In the genomic region with DNA sequence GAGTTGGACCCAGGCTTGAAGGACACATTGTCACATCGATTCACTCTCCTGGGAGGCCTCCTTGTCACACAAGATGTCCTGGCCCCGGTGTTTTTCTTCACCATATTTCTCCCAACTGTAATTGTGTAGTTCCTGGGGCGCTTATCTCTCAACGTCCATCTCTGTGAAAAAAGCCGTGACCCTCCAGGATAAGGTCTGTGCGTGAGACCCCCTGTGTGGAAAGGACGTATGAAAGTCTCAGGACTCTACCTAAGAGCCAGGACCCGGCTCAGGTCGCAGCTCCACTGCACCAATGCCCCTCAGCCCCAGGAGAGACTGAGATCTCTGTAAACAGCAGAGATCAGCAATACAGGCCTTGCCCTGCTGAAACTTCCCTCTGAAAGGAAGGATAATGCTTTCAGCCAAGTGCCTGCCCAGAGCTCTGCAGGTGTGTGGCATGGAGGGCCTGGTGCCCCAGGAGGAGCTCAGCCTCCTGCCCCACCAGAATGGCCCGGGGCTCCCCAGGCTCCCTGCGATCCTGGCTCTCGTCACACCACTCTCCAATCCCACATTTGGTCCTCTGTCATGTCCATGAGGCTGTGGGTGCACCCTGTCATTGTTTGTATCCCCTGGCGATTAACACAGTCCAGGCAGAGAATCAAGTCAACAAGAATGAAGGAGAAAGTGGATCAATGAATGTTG, we compare ENCODE assay signal across 15 cellular contexts.
A peak's percentile ranks its signal among the peaks of the same experiment; 100 is the strongest.
DNase-seq lines count a peak whose midpoint lies in the region; ATAC-seq and TF ChIP-seq lines count a peak whose summit lies in the region.
"Had no signal": no experiment of that assay in that cellular context is flagged by ENCODE, and none has a peak within 500 bp of the region (broad histone marks: within the 10 kb centered on the region; RNA-seq: fewer than 3 reads in every experiment).

No MANE protein-coding gene starts in this region.

- intact Hi-C loops in CD8-positive, alpha-beta T cell (cut with DNase I, micrococcal nuclease) = loop anchor here (1.0 to 5.0 kb wide), 4 partner anchors 199 to 1524 kb away; a partner anchor contains a TSS

- peak overlapping the region; percentile 88 for H3K4me3 Mint-ChIP-seq in CD8-positive, alpha-beta T cell
- peak overlapping the region; percentile 29 for H3K4me3 Mint-ChIP-seq in mesothelial cell of epicardium

- POLR2A ChIA-PET in CD8-positive, alpha-beta T cell (lab: Charles Lee) = no interaction called here

- CTCF ChIA-PET in CD8-positive, alpha-beta T cell (lab: Charles Lee) = interaction anchor here (0.7 to 2.0 kb wide), 10 partner anchors 9 to 54 kb away, joined by 3 to 6 read pairs (median 3); no protein-coding TSS in a partner anchor

- H3K36me3 Mint-ChIP-seq in CD8-positive, alpha-beta T cell = no peaks in the 10 kb centered on the region
- H3K36me3 Mint-ChIP-seq in mesothelial cell of epicardium = no peaks in the 10 kb centered on the region
- H3K36me3 Mint-ChIP-seq: IgD-negative memory B cell, memory B cell had no signal

- peaks cover 25% of the 10 kb centered on the region for H3K27me3 Mint-ChIP-seq in CD8-positive, alpha-beta T cell (ENCODE audit: low read depth)
- peaks cover 15% of the 10 kb centered on the region for H3K27me3 Mint-ChIP-seq in mesothelial cell of epicardium (ENCODE audit: low read depth)

- no peaks in the 10 kb centered on the region for H3K27me3 ChIP-seq in CD8-positive, alpha-beta T cell (ENCODE audit: insufficient read depth, low read length)
- no peaks in the 10 kb centered on the region for H3K27me3 ChIP-seq in Karpas-422 (ENCODE audit: low read length)

- no peaks in the 10 kb centered on the region for H3K36me3 ChIP-seq in CD8-positive, alpha-beta T cell (ENCODE audit: insufficient read depth, low read length)
- no peaks in the 10 kb centered on the region for H3K36me3 ChIP-seq in Karpas-422 (ENCODE audit: insufficient read depth, low read length)
- H3K36me3 ChIP-seq: cardiac muscle cell, heart left ventricle, neutrophil had no signal

- no peaks in the 10 kb centered on the region for H3K9me2 ChIP-seq in Karpas-422 (replicated peaks; ENCODE audit: insufficient read depth, low read length)

- no peak overlapping the region for H3K9ac ChIP-seq in Karpas-422 (ENCODE audit: low read length)

- H3K9me3 Mint-ChIP-seq in CD8-positive, alpha-beta T cell = no peaks in the 10 kb centered on the region
- H3K9me3 Mint-ChIP-seq in mesothelial cell of epicardium = no peaks in the 10 kb centered on the region
- H3K9me3 Mint-ChIP-seq: GM23338, memory B cell had no signal

- ATAC-seq in CD8-positive, alpha-beta T cell = no peak
- no peak for ATAC-seq in HG03457 (IDR thresholded peaks at IDR 0.05; ENCODE audit: unreplicated experiment)

- no peak overlapping the region for H2AFZ ChIP-seq in Karpas-422 (ENCODE audit: low read length)

- H3K79me2 ChIP-seq in Karpas-422 (ENCODE audit: low read length) = no peaks in the 10 kb centered on the region

- H3K4me3 ChIP-seq in CD8-positive, alpha-beta T cell (ENCODE audit: low read depth, low read length) = no peak overlapping the region
- H3K4me3 ChIP-seq in Karpas-422 (ENCODE audit: low read length) = no peak overlapping the region

- no peak for DNase-seq in CD8-positive, alpha-beta T cell
- DNase-seq in mesothelial cell of epicardium (ENCODE audit: low spot score in 2 of 2, unreplicated experiment in 2 of 2) = no peak
- no peak for DNase-seq in Karpas-422
- no peak for DNase-seq in DMS 273 treated with DMSO at 0.1 percent for 48 hours (lab: John Stamatoyannopoulos, UW)
- DNase-seq in NCI-H1092 (lab: John Stamatoyannopoulos, UW) = no peak
- DNase-seq: NCI-H2081 treated with DMSO at 0.1 percent for 48 hours had no signal

- no peaks in the 10 kb centered on the region for H3K9me3 ChIP-seq in CD8-positive, alpha-beta T cell (ENCODE audit: low read length)
- no peaks in the 10 kb centered on the region for H3K9me3 ChIP-seq in Karpas-422 (ENCODE audit: low read length)
- H3K9me3 ChIP-seq: heart left ventricle, neutrophil had no signal

- no peak overlapping the region for H3K27ac ChIP-seq in 22Rv1
- H3K27ac ChIP-seq in CD8-positive, alpha-beta T cell (ENCODE audit: low read depth, low read length) = no peak overlapping the region
- no peak overlapping the region for H3K27ac ChIP-seq in VCaP
- no peak overlapping the region for H3K27ac ChIP-seq in Karpas-422 (ENCODE audit: low read length)
- H3K27ac ChIP-seq: cardiac muscle cell, heart left ventricle, neutrophil had no signal

- peaks cover 8% of the 10 kb centered on the region for H3K4me1 Mint-ChIP-seq in CD8-positive, alpha-beta T cell (ENCODE audit: low read depth)
- peaks cover 14% of the 10 kb centered on the region for H3K4me1 Mint-ChIP-seq in mesothelial cell of epicardium
- H3K4me1 Mint-ChIP-seq: GM23338 had no signal

- no peak overlapping the region for H3K27ac Mint-ChIP-seq in CD8-positive, alpha-beta T cell
- no peak overlapping the region for H3K27ac Mint-ChIP-seq in mesothelial cell of epicardium
- H3K27ac Mint-ChIP-seq: GM23338, IgD-negative memory B cell, memory B cell had no signal

- H4K20me1 ChIP-seq in Karpas-422 (ENCODE audit: insufficient read depth, low read depth, low read length) = no peaks in the 10 kb centered on the region

- H3K4me2 ChIP-seq in Karpas-422 (ENCODE audit: low read depth, low read length, poor library complexity, severe bottlenecking) = no peak overlapping the region

- TF ChIP-seq CTCF in 22Rv1 (IDR thresholded peaks at IDR 0.05) = peak; percentile 37
- TF ChIP-seq CTCF in CD8-positive, alpha-beta T cell (IDR thresholded peaks at IDR 0.05) = no peak
- peak; percentile 39 for TF ChIP-seq CTCF in VCaP (conservative IDR thresholded peaks at IDR 0.05)
- no peak for TF ChIP-seq CTCF in mesothelial cell of epicardium (IDR thresholded peaks at IDR 0.05; ENCODE audit: unreplicated experiment)

- H3K4me1 ChIP-seq in CD8-positive, alpha-beta T cell (ENCODE audit: insufficient read depth, low read length) = peaks cover 5% of the 10 kb centered on the region
- H3K4me1 ChIP-seq in Karpas-422 (ENCODE audit: low read length) = no peaks in the 10 kb centered on the region

Comparison
In these comparisons a context has a peak if more than half of its experiments do, and no peak if none do; other contexts are left out.
1. CTCF ChIP-seq: peak in 22Rv1 (single experiment) and VCaP (single experiment); none in CD8-positive, alpha-beta T cell (single experiment) and mesothelial cell of epicardium (single experiment).